8 cellular contexts compared by ENCODE assay signal in the genomic region with DNA sequence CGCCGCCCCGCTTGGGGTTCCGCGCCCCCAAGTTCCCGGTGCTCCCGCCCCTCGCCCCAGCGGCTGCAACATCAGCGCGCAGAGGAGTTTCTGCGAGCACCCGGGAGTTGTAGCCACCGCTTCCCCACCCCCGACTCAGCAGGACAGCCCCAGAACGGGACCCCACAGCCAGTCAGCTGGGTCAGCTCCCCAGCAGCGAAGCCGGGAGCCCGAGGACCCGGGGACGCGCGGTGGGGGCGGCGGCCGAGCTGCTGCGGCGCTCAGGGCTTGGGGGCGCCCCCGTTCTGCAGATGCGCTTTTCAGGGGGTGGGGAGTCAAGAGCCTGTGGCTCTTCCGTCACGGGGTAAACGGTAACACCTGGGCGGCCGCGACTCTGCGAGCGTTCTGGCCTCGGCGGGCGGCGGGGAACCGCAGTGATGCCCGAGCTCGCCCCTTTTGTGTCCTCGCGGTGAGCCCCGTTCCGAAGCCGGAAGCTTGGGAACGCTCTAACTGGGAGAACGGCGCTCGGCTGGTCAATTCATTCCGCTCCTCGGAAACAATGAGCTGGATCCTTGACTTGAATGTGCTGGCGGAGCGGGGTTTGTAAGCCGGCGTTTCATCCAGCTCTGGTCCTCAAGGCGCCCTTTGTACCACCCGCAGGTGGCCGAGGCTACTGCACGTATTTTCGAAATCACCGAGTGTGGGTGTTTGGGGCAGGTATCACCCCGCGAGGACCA. TPM values are rescaled to one million over a fixed set of nuclear protein-coding genes. Genes with fewer than 3 reads are reported as not detected.
DNase-seq lines count a peak whose midpoint lies in the region; ATAC-seq and TF ChIP-seq lines count a peak whose summit lies in the region.

No MANE protein-coding gene starts in this region.

- CTCF ChIA-PET in activated CD4-positive, alpha-beta T cell treated with anti-CD3 and anti-CD28 coated beads, Interleukin-2, amount 10 ng/mL, durations not matched to agents 7 days and 5 days (lab: Charles Lee): interaction anchor here (0.9 to 1.3 kb wide), 3 partner anchors 9 to 182 kb away, joined by 3 to 4 read pairs (median 3); no protein-coding TSS in a partner anchor

- TF ChIP-seq CTCF in lower leg skin (IDR thresholded peaks at IDR 0.05): no peak

- peak; percentile 72 for ATAC-seq in HG02938 (IDR thresholded peaks at IDR 0.05; ENCODE audit: unreplicated experiment)

- POLR2A ChIA-PET in activated CD4-positive, alpha-beta T cell treated with anti-CD3 and anti-CD28 coated beads, Interleukin-2, amount 10 ng/mL, durations not matched to agents 7 days and 5 days (lab: Charles Lee): no interaction called here

- H3K36me3 Mint-ChIP-seq in activated CD4-positive, alpha-beta T cell treated with anti-CD3 and anti-CD28 coated beads, Interleukin-2, amount 10 ng/mL, durations not matched to agents 7 days and 5 days (ENCODE audit: low read depth): no peaks in the 10 kb centered on the region

- TF ChIP-seq POLR2A in lower leg skin (IDR thresholded peaks at IDR 0.05): no peak

- H3K9me3 Mint-ChIP-seq in activated CD4-positive, alpha-beta T cell treated with anti-CD3 and anti-CD28 coated beads, Interleukin-2, amount 10 ng/mL, durations not matched to agents 7 days and 5 days: no peaks in the 10 kb centered on the region

- H3K27ac Mint-ChIP-seq in activated CD4-positive, alpha-beta T cell treated with anti-CD3 and anti-CD28 coated beads, Interleukin-2, amount 10 ng/mL, durations not matched to agents 7 days and 5 days: peak overlapping the region; percentile 79

- H3K4me1 Mint-ChIP-seq in activated CD4-positive, alpha-beta T cell treated with anti-CD3 and anti-CD28 coated beads, Interleukin-2, amount 10 ng/mL, durations not matched to agents 7 days and 5 days: peaks cover 17% of the 10 kb centered on the region

- peaks cover 35% of the 10 kb centered on the region for H3K27me3 Mint-ChIP-seq in activated CD4-positive, alpha-beta T cell treated with anti-CD3 and anti-CD28 coated beads, Interleukin-2, amount 10 ng/mL, durations not matched to agents 7 days and 5 days

- intact Hi-C loops in lower leg skin (cut with DNase I; ENCODE audit: low total_unique reads): no loop called here

- DNase-seq in SKM-1 treated with dmso at 0.1 percent for 144 hours (lab: John Stamatoyannopoulos, UW; ENCODE audit: unreplicated experiment): peak; percentile 35
- no peak for DNase-seq in SKM-1 (lab: John Stamatoyannopoulos, UW; ENCODE audit: unreplicated experiment)
- DNase-seq in NCI-H2107 (lab: John Stamatoyannopoulos, UW): peak; percentile 54
- DNase-seq in activated CD4-positive, alpha-beta T cell treated with anti-CD3 and anti-CD28 coated beads, Interleukin-2, amount 10 ng/mL, durations not matched to agents 7 days and 5 days: peak; percentile 61
- peak; percentile 91 for DNase-seq in dermis blood vessel endothelial cell
- peak; percentile 45 to 92 for DNase-seq in lower leg skin (ENCODE audit: low spot score in 2 of 2)
- DNase-seq in stimulated activated CD4-positive, alpha-beta T cell treated with anti-CD3 and anti-CD28 coated beads, Interleukin-4, amount 100 ng/mL, for 48 hours (ENCODE audit: low read depth in 2 of 2): peak; percentile 47 to 72

- 0 to 1% methylated on average over 32 to 37 of the region's 69 CpGs for WGBS in lower leg skin, 2 donors

- peak overlapping the region; percentile 84 for H3K4me3 Mint-ChIP-seq in activated CD4-positive, alpha-beta T cell treated with anti-CD3 and anti-CD28 coated beads, Interleukin-2, amount 10 ng/mL, durations not matched to agents 7 days and 5 days

- H3K4me3 ChIP-seq in lower leg skin (ENCODE audit: low read depth, poor library complexity, severe bottlenecking): peak overlapping the region; percentile 54

RNA-seq across cellular contexts. Expression of gene PLEKHG1, which starts 0.8 kb away (rescaled TPM):
- total RNA-seq in activated CD4-positive, alpha-beta T cell treated with anti-CD3 and anti-CD28 coated beads, Interleukin-2, amount 10 ng/mL, durations not matched to agents 7 days and 5 days: 1 to 10 TPM; 2.8 to 3.6 TPM
- total RNA-seq in dermis blood vessel endothelial cell (42.3 and 74.5 TPM in 2 replicates), lower leg skin (10 to 100 TPM; 29.7 to 59.9 (median 42.3) TPM)
